Comparison of ENCODE assay signal across 14 cellular contexts in genomic region chr6:167652042-167652700, GRCh38.
DNase-seq lines count a peak whose midpoint lies in the region; ATAC-seq and TF ChIP-seq lines count a peak whose summit lies in the region.
"Had no signal": no experiment of that assay in that cellular context is flagged by ENCODE, and none has a peak within 500 bp of the region (broad histone marks: within the 10 kb centered on the region; RNA-seq: fewer than 3 reads in every experiment).

No MANE protein-coding gene starts in this region.

- H3K9me3 Mint-ChIP-seq in natural killer cell treated with Interleukin-12 subunit alpha and Interleukin-12 subunit beta and Interleukin-15 and Interleukin-18, amount 100 ng/mL, for 72 hours = no peaks in the 10 kb centered on the region
- H3K9me3 Mint-ChIP-seq in natural killer cell (no peaks in the 10 kb centered on the region), chondrocyte (ENCODE audit: low read depth) (no peaks in the 10 kb centered on the region)
- peaks cover 0 to 1% (median 0%) of the 10 kb centered on the region in 11 donors for H3K9me3 Mint-ChIP-seq in naive thymus-derived CD4-positive, alpha-beta T cell
- no peaks in the 10 kb centered on the region for H3K9me3 Mint-ChIP-seq in activated naive CD8-positive, alpha-beta T cell treated with anti-CD3 and anti-CD28 coated beads, Interleukin-2, amount 50 U/mL, for 24 hours

- H3K36me3 ChIP-seq in naive thymus-derived CD4-positive, alpha-beta T cell (ENCODE audit: control insufficient read depth in 2 of 3, insufficient read depth in 3 of 3, low read length in 3 of 3) = no peaks in the 10 kb centered on the region
- H3K36me3 ChIP-seq: BE2C had no signal

- DNase-seq in natural killer cell treated with Interleukin-12 subunit alpha and Interleukin-12 subunit beta and Interleukin-15 and Interleukin-18, amount 100 ng/mL, for 72 hours (ENCODE audit: low spot score) = peak; percentile 35
- no peak for DNase-seq in natural killer cell
- DNase-seq in chondrocyte (ENCODE audit: low spot score) = peak; percentile 77
- DNase-seq in naive thymus-derived CD4-positive, alpha-beta T cell = no peak
- no peak for DNase-seq in activated naive CD8-positive, alpha-beta T cell treated with anti-CD3 and anti-CD28 coated beads, Interleukin-2, amount 50 U/mL, for 24 hours
- DNase-seq in Ammon's horn (ENCODE audit: low spot score) = no peak
- no peak for DNase-seq in SK-N-DZ (ENCODE audit: low spot score)
- DNase-seq: 8988T, ACHN, BE2C, DMS53 had no signal

- H3K27ac ChIP-seq in naive thymus-derived CD4-positive, alpha-beta T cell (ENCODE audit: low read depth, low read length) = no peak overlapping the region

- POLR2A ChIA-PET in naive thymus-derived CD4-positive, alpha-beta T cell (lab: Charles Lee) = no interaction called here

- ATAC-seq in natural killer cell treated with Interleukin-12 subunit alpha and Interleukin-12 subunit beta and Interleukin-15 and Interleukin-18, amount 100 ng/mL, for 72 hours = no peak
- no peak for ATAC-seq in natural killer cell
- peak; percentile 13 for ATAC-seq in naive thymus-derived CD4-positive, alpha-beta T cell
- no peak for ATAC-seq in activated naive CD8-positive, alpha-beta T cell treated with anti-CD3 and anti-CD28 coated beads, Interleukin-2, amount 50 U/mL, for 24 hours
- no peak for ATAC-seq in HG02973 (IDR thresholded peaks at IDR 0.05; ENCODE audit: unreplicated experiment)
- ATAC-seq: HCT116 had no signal

- intact Hi-C loops in natural killer cell (cut with micrococcal nuclease) = no loop called here
- intact Hi-C loops in naive thymus-derived CD4-positive, alpha-beta T cell (cut with micrococcal nuclease) = no loop called here

- no peaks in the 10 kb centered on the region for H3K27me3 Mint-ChIP-seq in natural killer cell treated with Interleukin-12 subunit alpha and Interleukin-12 subunit beta and Interleukin-15 and Interleukin-18, amount 100 ng/mL, for 72 hours
- H3K27me3 Mint-ChIP-seq in natural killer cell (ENCODE audit: low read depth in 2 of 2) (no peaks in the 10 kb centered on the region), chondrocyte (ENCODE audit: low read depth) (peaks cover 3% of the 10 kb centered on the region)
- H3K27me3 Mint-ChIP-seq in naive thymus-derived CD4-positive, alpha-beta T cell = peaks cover 0 to 14% (median 9%) of the 10 kb centered on the region in 5 donors
- H3K27me3 Mint-ChIP-seq in activated naive CD8-positive, alpha-beta T cell treated with anti-CD3 and anti-CD28 coated beads, Interleukin-2, amount 50 U/mL, for 24 hours = no peaks in the 10 kb centered on the region

- no peaks in the 10 kb centered on the region for H3K27me3 ChIP-seq in naive thymus-derived CD4-positive, alpha-beta T cell (ENCODE audit: control insufficient read depth in 2 of 2, insufficient read depth in 2 of 2, low read length in 2 of 2)
- H3K27me3 ChIP-seq: BE2C had no signal

- H3K36me3 Mint-ChIP-seq in natural killer cell treated with Interleukin-12 subunit alpha and Interleukin-12 subunit beta and Interleukin-15 and Interleukin-18, amount 100 ng/mL, for 72 hours = no peaks in the 10 kb centered on the region
- H3K36me3 Mint-ChIP-seq in natural killer cell (no peaks in the 10 kb centered on the region), chondrocyte (ENCODE audit: low read depth) (peaks cover 2% of the 10 kb centered on the region)
- H3K36me3 Mint-ChIP-seq in naive thymus-derived CD4-positive, alpha-beta T cell = no peaks in the 10 kb centered on the region
- no peaks in the 10 kb centered on the region for H3K36me3 Mint-ChIP-seq in activated naive CD8-positive, alpha-beta T cell treated with anti-CD3 and anti-CD28 coated beads, Interleukin-2, amount 50 U/mL, for 24 hours (ENCODE audit: low read depth)
- H3K36me3 Mint-ChIP-seq: IgD-negative memory B cell had no signal

- H3K4me3 Mint-ChIP-seq in natural killer cell treated with Interleukin-12 subunit alpha and Interleukin-12 subunit beta and Interleukin-15 and Interleukin-18, amount 100 ng/mL, for 72 hours = no peak overlapping the region
- H3K4me3 Mint-ChIP-seq in natural killer cell (no peak overlapping the region), chondrocyte (ENCODE audit: unreplicated experiment) (no peak overlapping the region)
- H3K4me3 Mint-ChIP-seq in naive thymus-derived CD4-positive, alpha-beta T cell = no peak overlapping the region
- H3K4me3 Mint-ChIP-seq in activated naive CD8-positive, alpha-beta T cell treated with anti-CD3 and anti-CD28 coated beads, Interleukin-2, amount 50 U/mL, for 24 hours = no peak overlapping the region
- H3K4me3 Mint-ChIP-seq: IgD-negative memory B cell had no signal

- CTCF ChIA-PET in naive thymus-derived CD4-positive, alpha-beta T cell (lab: Charles Lee) = no interaction called here

- H3K4me3 ChIP-seq in naive thymus-derived CD4-positive, alpha-beta T cell (ENCODE audit: low read length) = no peak overlapping the region

- no peak overlapping the region for H3K27ac Mint-ChIP-seq in natural killer cell treated with Interleukin-12 subunit alpha and Interleukin-12 subunit beta and Interleukin-15 and Interleukin-18, amount 100 ng/mL, for 72 hours
- H3K27ac Mint-ChIP-seq in natural killer cell (no peak overlapping the region), chondrocyte (ENCODE audit: unreplicated experiment) (no peak overlapping the region)
- no peak overlapping the region for H3K27ac Mint-ChIP-seq in naive thymus-derived CD4-positive, alpha-beta T cell
- H3K27ac Mint-ChIP-seq in activated naive CD8-positive, alpha-beta T cell treated with anti-CD3 and anti-CD28 coated beads, Interleukin-2, amount 50 U/mL, for 24 hours = no peak overlapping the region
- H3K27ac Mint-ChIP-seq: IgD-negative memory B cell had no signal

- H3K4me1 ChIP-seq in naive thymus-derived CD4-positive, alpha-beta T cell (ENCODE audit: control insufficient read depth in 2 of 2, insufficient read depth in 2 of 2, low read length in 2 of 2) = no peaks in the 10 kb centered on the region
- H3K4me1 ChIP-seq: BE2C had no signal

- TF ChIP-seq CTCF in natural killer cell (IDR thresholded peaks at IDR 0.05) (no peak), chondrocyte (IDR thresholded peaks at IDR 0.05) (no peak)

- H3K4me1 Mint-ChIP-seq in natural killer cell treated with Interleukin-12 subunit alpha and Interleukin-12 subunit beta and Interleukin-15 and Interleukin-18, amount 100 ng/mL, for 72 hours (ENCODE audit: low read depth in 2 of 2) = peaks cover 0 to 5% of the 10 kb centered on the region in 2 donors
- no peaks in the 10 kb centered on the region for H3K4me1 Mint-ChIP-seq in natural killer cell
- peaks cover 7% of the 10 kb centered on the region for H3K4me1 Mint-ChIP-seq in chondrocyte (ENCODE audit: low read depth)
- peaks cover 0 to 4% (median 0%) of the 10 kb centered on the region in 7 donors for H3K4me1 Mint-ChIP-seq in naive thymus-derived CD4-positive, alpha-beta T cell
- no peaks in the 10 kb centered on the region for H3K4me1 Mint-ChIP-seq in activated naive CD8-positive, alpha-beta T cell treated with anti-CD3 and anti-CD28 coated beads, Interleukin-2, amount 50 U/mL, for 24 hours
- H3K4me1 Mint-ChIP-seq: IgD-negative memory B cell had no signal

- no peaks in the 10 kb centered on the region for H3K9me3 ChIP-seq in naive thymus-derived CD4-positive, alpha-beta T cell (ENCODE audit: control insufficient read depth in 2 of 3, low read length in 3 of 3)
- H3K9me3 ChIP-seq: BE2C had no signal

Comparison
In these comparisons a context has a peak if more than half of its experiments do, and no peak if none do; other contexts are left out.
1. DNase-seq: peak in natural killer cell treated with Interleukin-12 subunit alpha and Interleukin-12 subunit beta and Interleukin-15 and Interleukin-18, amount 100 ng/mL, for 72 hours (single experiment) and chondrocyte (single experiment); none in natural killer cell (single experiment), naive thymus-derived CD4-positive, alpha-beta T cell (0 of 9), activated naive CD8-positive, alpha-beta T cell treated with anti-CD3 and anti-CD28 coated beads, Interleukin-2, amount 50 U/mL, for 24 hours (single experiment), Ammon's horn (single experiment) and SK-N-DZ (single experiment).